ENCODE assay signal across 19 cellular contexts in the genomic region with DNA sequence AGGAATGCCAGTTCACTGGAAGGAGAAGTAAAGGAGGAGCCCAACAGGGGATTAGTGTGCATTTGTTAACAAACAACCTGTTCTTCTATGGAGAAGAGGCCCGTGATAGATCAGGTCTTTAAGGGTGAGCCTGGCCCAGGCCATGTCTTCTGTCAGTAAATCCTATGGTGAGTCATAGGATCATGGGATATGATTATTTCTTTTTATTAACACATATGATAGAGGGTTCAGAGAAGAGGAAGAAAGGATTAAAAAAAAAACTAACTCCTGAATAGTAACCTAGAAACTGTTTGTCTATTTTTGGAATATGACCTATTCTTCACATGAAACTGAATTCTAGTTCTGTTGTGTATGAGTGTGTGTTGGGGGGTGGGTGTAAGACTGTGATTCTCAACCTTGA.
DNase-seq lines count a peak whose midpoint lies in the region; ATAC-seq and TF ChIP-seq lines count a peak whose summit lies in the region.
"Had no signal": no experiment of that assay in that cellular context is flagged by ENCODE, and none has a peak within 500 bp of the region (broad histone marks: within the 10 kb centered on the region; RNA-seq: fewer than 3 reads in every experiment).

No MANE protein-coding gene starts in this region.

- H3K4me2 ChIP-seq in mammary epithelial cell (ENCODE audit: insufficient read depth, low read depth, low read length) = no peak overlapping the region
- H3K4me2 ChIP-seq: BLaER1 treated with 17β-estradiol and CSF1 and Interleukin-3, amounts not matched to agents 10 nM and 100 nM had no signal

- no peaks in the 10 kb centered on the region for H3K4me1 ChIP-seq in mammary epithelial cell (ENCODE audit: insufficient read depth, low read length)
- H3K4me1 ChIP-seq in breast epithelium = no peaks in the 10 kb centered on the region
- H3K4me1 ChIP-seq in left lung = no peaks in the 10 kb centered on the region
- H3K4me1 ChIP-seq: BE2C; BLaER1 treated with 17β-estradiol and CSF1 and Interleukin-3, amounts not matched to agents 10 nM and 100 nM; Caco-2; HAP-1 had no signal

- no peaks in the 10 kb centered on the region for H3K27me3 Mint-ChIP-seq in stimulated activated memory B cell treated with anti-CD40 and anti-IgM and Interleukin-4, amounts not matched to agents 10 μg/mL and 1 μg/mL and 100 μg/mL, for 72 hours
- H3K27me3 Mint-ChIP-seq: CD4-positive, alpha-beta memory T cell had no signal

- WGBS in mammary epithelial cell (ENCODE audit: low coverage, missing lambda C conversion rate) = 56% methylated on average over 1 of the region's 1 CpG

- no peak for TF ChIP-seq POLR2A in breast epithelium (IDR thresholded peaks at IDR 0.05)

- BruUV-seq in mammary epithelial cell (replicated peaks; lab: Mats Ljungman, UMichigan) = no TSS peak

- no peaks in the 10 kb centered on the region for H3K36me3 Mint-ChIP-seq in stimulated activated memory B cell treated with anti-CD40 and anti-IgM and Interleukin-4, amounts not matched to agents 10 μg/mL and 1 μg/mL and 100 μg/mL, for 72 hours
- H3K36me3 Mint-ChIP-seq: CD14-positive monocyte; CD4-positive, alpha-beta memory T cell had no signal

- CTCF ChIA-PET in mammary epithelial cell (lab: Charles Lee; ENCODE audit: low non-redundant PET) = no interaction called here

- no peak overlapping the region for H3K4me3 Mint-ChIP-seq in stimulated activated memory B cell treated with anti-CD40 and anti-IgM and Interleukin-4, amounts not matched to agents 10 μg/mL and 1 μg/mL and 100 μg/mL, for 72 hours
- H3K4me3 Mint-ChIP-seq: CD14-positive monocyte; CD4-positive, alpha-beta memory T cell; HFFc6 had no signal

- H3K4me1 Mint-ChIP-seq in stimulated activated memory B cell treated with anti-CD40 and anti-IgM and Interleukin-4, amounts not matched to agents 10 μg/mL and 1 μg/mL and 100 μg/mL, for 72 hours = no peaks in the 10 kb centered on the region
- H3K4me1 Mint-ChIP-seq: CD14-positive monocyte; CD4-positive, alpha-beta memory T cell had no signal

- H3K9me3 Mint-ChIP-seq in stimulated activated memory B cell treated with anti-CD40 and anti-IgM and Interleukin-4, amounts not matched to agents 10 μg/mL and 1 μg/mL and 100 μg/mL, for 72 hours = no peaks in the 10 kb centered on the region
- H3K9me3 Mint-ChIP-seq: CD4-positive, alpha-beta memory T cell had no signal

- in situ Hi-C loops in mammary epithelial cell (cut with MboI; ENCODE audit: low sequenced_read_pairs in 2 of 2) = no loop called here

- no peaks in the 10 kb centered on the region for H4K20me1 ChIP-seq in mammary epithelial cell (ENCODE audit: insufficient read depth, low read length)
- H4K20me1 ChIP-seq: BLaER1 treated with 17β-estradiol and CSF1 and Interleukin-3, amounts not matched to agents 10 nM and 100 nM had no signal

- no peak for TF ChIP-seq CTCF in mammary epithelial cell (conservative IDR thresholded peaks at IDR 0.05 in 1 of 2, IDR thresholded peaks at IDR 0.05 in 1 of 2; ENCODE audit: extremely low read depth in 1 of 2, insufficient read depth in 1 of 2, low read depth in 1 of 2, low read length in 2 of 2)
- no peak for TF ChIP-seq CTCF in breast epithelium (IDR thresholded peaks at IDR 0.05)
- no peak for TF ChIP-seq CTCF in left lung (IDR thresholded peaks at IDR 0.05)

- H3K27me3 ChIP-seq in mammary epithelial cell (ENCODE audit: insufficient read depth, low read length) (no peaks in the 10 kb centered on the region), breast epithelium (no peaks in the 10 kb centered on the region), left lung (no peaks in the 10 kb centered on the region)
- H3K27me3 ChIP-seq: BE2C; BLaER1 treated with 17β-estradiol and CSF1 and Interleukin-3, amounts not matched to agents 10 nM and 100 nM had no signal

- H2AFZ ChIP-seq in mammary epithelial cell (ENCODE audit: low read depth, low read length) = no peak overlapping the region

- no peaks in the 10 kb centered on the region for H3K9me3 ChIP-seq in mammary epithelial cell (replicated peaks; ENCODE audit: insufficient read depth, low read length)
- no peaks in the 10 kb centered on the region for H3K9me3 ChIP-seq in breast epithelium
- no peaks in the 10 kb centered on the region for H3K9me3 ChIP-seq in left lung
- H3K9me3 ChIP-seq: BE2C; BLaER1 treated with 17β-estradiol and CSF1 and Interleukin-3, amounts not matched to agents 10 nM and 100 nM; Caco-2; HAP-1 had no signal

- intact Hi-C loops in mammary epithelial cell (cut with micrococcal nuclease) = no loop called here
- intact Hi-C loops in breast epithelium (cut with DNase I; ENCODE audit: low total_unique reads) = no loop called here
- intact Hi-C loops in left lung (cut with DNase I) = no loop called here

- H3K27ac ChIP-seq in mammary epithelial cell (ENCODE audit: insufficient read depth, low read depth, low read length) (no peak overlapping the region), breast epithelium (no peak overlapping the region), left lung (no peak overlapping the region)
- H3K27ac ChIP-seq: 22Rv1; BLaER1 treated with 17β-estradiol and CSF1 and Interleukin-3, amounts not matched to agents 10 nM and 100 nM had no signal

- no peak overlapping the region for H3K27ac Mint-ChIP-seq in stimulated activated memory B cell treated with anti-CD40 and anti-IgM and Interleukin-4, amounts not matched to agents 10 μg/mL and 1 μg/mL and 100 μg/mL, for 72 hours
- H3K27ac Mint-ChIP-seq: CD14-positive monocyte; CD4-positive, alpha-beta memory T cell; HFFc6 had no signal

- no peak for DNase-seq in mammary epithelial cell
- no peak for DNase-seq in breast epithelium (ENCODE audit: low spot score in 2 of 2)
- no peak for DNase-seq in iPS-NIHi11 (ENCODE audit: low spot score)
- no peak for DNase-seq in left lung
- DNase-seq: AML-193; BE2C; Caco-2; CD4-positive, alpha-beta memory T cell; DMS153; EL; GDM1; GOT3; HFFc6 had no signal

- no peaks in the 10 kb centered on the region for H3K79me2 ChIP-seq in mammary epithelial cell (ENCODE audit: insufficient read depth, low read length)

- no peak overlapping the region for H3K4me3 ChIP-seq in mammary epithelial cell (replicated peaks in 1 of 3; ENCODE audit: insufficient read depth in 1 of 3, low read depth in 2 of 3, low read length in 3 of 3)
- H3K4me3 ChIP-seq in breast epithelium = no peak overlapping the region
- no peak overlapping the region for H3K4me3 ChIP-seq in left lung
- H3K4me3 ChIP-seq: BLaER1 treated with 17β-estradiol and CSF1 and Interleukin-3, amounts not matched to agents 10 nM and 100 nM; HAP-1 had no signal

- H3K9ac ChIP-seq in mammary epithelial cell (ENCODE audit: insufficient read depth, low read length) = peak overlapping the region; percentile 2
- H3K9ac ChIP-seq: BLaER1 treated with 17β-estradiol and CSF1 and Interleukin-3, amounts not matched to agents 10 nM and 100 nM had no signal

- H3K36me3 ChIP-seq in mammary epithelial cell (ENCODE audit: insufficient read depth, low read length) (no peaks in the 10 kb centered on the region), breast epithelium (no peaks in the 10 kb centered on the region), left lung (no peaks in the 10 kb centered on the region)
- H3K36me3 ChIP-seq: BE2C; BLaER1 treated with 17β-estradiol and CSF1 and Interleukin-3, amounts not matched to agents 10 nM and 100 nM; HAP-1 had no signal

- ATAC-seq in esophagus mucosa (peak; percentile 26), left lung (no peak)
- ATAC-seq in stimulated activated memory B cell treated with anti-CD40 and anti-IgM and Interleukin-4, amounts not matched to agents 10 μg/mL and 1 μg/mL and 100 μg/mL, for 72 hours = peak; percentile 39

- dilution Hi-C loops in mammary epithelial cell (cut with HindIII; ENCODE audit: low sequenced_read_pairs) = no loop called here
